18 cellular contexts compared by ENCODE assay signal in the genomic region with DNA sequence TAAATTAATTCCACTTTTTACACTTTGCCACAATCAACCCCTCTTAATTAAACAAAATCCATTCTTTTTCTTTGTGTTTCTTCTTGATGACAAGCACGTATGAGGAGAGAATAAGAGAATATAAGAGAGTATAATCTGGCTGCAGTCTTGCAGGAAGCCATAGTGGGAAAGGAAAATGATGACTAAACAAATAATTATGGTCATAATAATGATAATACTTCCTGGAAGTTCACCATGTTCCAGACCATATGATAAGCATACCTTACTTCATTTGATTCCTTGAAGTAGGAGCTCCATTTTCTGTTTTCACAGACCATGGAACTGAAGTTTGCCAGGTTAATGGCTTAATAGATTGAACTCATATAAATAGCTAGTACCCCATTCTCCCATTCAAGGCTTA.
A peak's percentile ranks its signal among the peaks of the same experiment; 100 is the strongest.
DNase-seq lines count a peak whose midpoint lies in the region; ATAC-seq and TF ChIP-seq lines count a peak whose summit lies in the region.
"Had no signal": no experiment of that assay in that cellular context is flagged by ENCODE, and none has a peak within 500 bp of the region (broad histone marks: within the 10 kb centered on the region; RNA-seq: fewer than 3 reads in every experiment).

No MANE protein-coding gene starts in this region.

- H3K4me3 ChIP-seq in choroid plexus epithelial cell (ENCODE audit: low read depth, low read length) (no peak overlapping the region), fibroblast of villous mesenchyme (ENCODE audit: low read depth, low read length) (no peak overlapping the region)
- H3K4me3 ChIP-seq: SJCRH30 had no signal

- DNase-seq in EH (ENCODE audit: low read depth) (peak; percentile 14), LHCN-M2 (ENCODE audit: low read depth) (peak; percentile 18), choroid plexus epithelial cell (ENCODE audit: low read depth) (peak; percentile 52), fibroblast of villous mesenchyme (ENCODE audit: low read depth) (peak; percentile 17), iPS-NIHi7 (ENCODE audit: extremely low spot score) (no peak)
- no peak for DNase-seq in stimulated activated CD4-positive, alpha-beta T cell treated with anti-CD3 and anti-CD28 coated beads, Interleukin-12 subunit alpha, Interleukin-12 subunit beta, amount 100 ng/mL, for 4 hours
- DNase-seq: BE2C; CD4-positive, alpha-beta memory T cell; DMS79 treated with DMSO at 0.1 percent for 48 hours; NCI-H1048; NCI-H146; NCI-H2081 treated with DMSO at 0.1 percent for 48 hours; NCI-H2227 treated with DMSO at 0.1 percent for 48 hours; NCI-H526 treated with DMSO at 0.1 percent for 48 hours; RPMI8226 had no signal

- ATAC-seq in HG03175 (IDR thresholded peaks at IDR 0.05; ENCODE audit: unreplicated experiment) (no peak), HG03097 (IDR thresholded peaks at IDR 0.05; ENCODE audit: low FRiP score, unreplicated experiment) (no peak)

- TF ChIP-seq CTCF in choroid plexus epithelial cell (conservative IDR thresholded peaks at IDR 0.05; ENCODE audit: low read depth, low read length) (no peak), fibroblast of villous mesenchyme (IDR thresholded peaks at IDR 0.05; ENCODE audit: insufficient read depth, low read depth, low read length) (no peak)

Comparison
In these comparisons a context has a peak if more than half of its experiments do, and no peak if none do; other contexts are left out.
1. DNase-seq: peak in EH (single experiment), LHCN-M2 (single experiment), choroid plexus epithelial cell (single experiment) and fibroblast of villous mesenchyme (single experiment); none in iPS-NIHi7 (single experiment) and stimulated activated CD4-positive, alpha-beta T cell treated with anti-CD3 and anti-CD28 coated beads, Interleukin-12 subunit alpha, Interleukin-12 subunit beta, amount 100 ng/mL, for 4 hours (single experiment).